20 cellular contexts compared by ENCODE assay signal in genomic region chr2:159635006-159635746, GRCh38. TPM values are rescaled to one million over a fixed set of nuclear protein-coding genes. Genes with fewer than 3 reads are reported as not detected.
DNase-seq lines count a peak whose midpoint lies in the region; ATAC-seq, FAIRE-seq and TF ChIP-seq lines count a peak whose summit lies in the region.
"Had no signal": no experiment of that assay in that cellular context is flagged by ENCODE, and none has a peak within 500 bp of the region (broad histone marks: within the 10 kb centered on the region; RNA-seq: fewer than 3 reads in every experiment).

No MANE protein-coding gene starts in this region.

- FAIRE-seq in endometrium (lab: Jason Lieb, UNC) = peak; percentile 35

- ATAC-seq in omental fat pad (ENCODE audit: low FRiP score) (peak; percentile 44), HG02798 (IDR thresholded peaks at IDR 0.05; ENCODE audit: poor library complexity, unreplicated experiment) (no peak)

- TF ChIP-seq CTCF in omental fat pad (IDR thresholded peaks at IDR 0.05) = no peak
- no peak for TF ChIP-seq CTCF in GM10266 (IDR thresholded peaks at IDR 0.05; ENCODE audit: control insufficient read depth, insufficient read depth, low read depth, missing control alignments)

- DNase-seq in GM03348 (ENCODE audit: low spot score) = peak; percentile 39
- peak; percentile 75 for DNase-seq in NCI-H226
- no peak for DNase-seq in omental fat pad (ENCODE audit: low spot score)
- no peak for DNase-seq in NK-92 treated with Interleukin-12 subunit alpha and Interleukin-12 subunit beta, amount 100 ng/mL, for 24 hours (lab: John Stamatoyannopoulos, UW)
- no peak for DNase-seq in NCI-H1048 (lab: John Stamatoyannopoulos, UW)
- no peak for DNase-seq in GM10266 (ENCODE audit: extremely low spot score)
- DNase-seq: activated CD4-positive, alpha-beta T cell treated with anti-CD3 and anti-CD28 coated beads, Interleukin-2, amount 50 U/mL, for 4 hours; activated naive CD4-positive, alpha-beta T cell treated with Interleukin-2 at 50 U/mL for 16 hours; activated T-cell treated with anti-CD3 and anti-CD28 coated beads for 4 hours; anterior cingulate cortex; Caco-2; EL; endodermal cell; NCI-H1417 treated with DMSO at 0.1 percent for 48 hours; ovary; Peyer's patch; stimulated activated CD4-positive, alpha-beta T cell treated with anti-CD3 and anti-CD28 coated beads, Interleukin-4, amount 100 ng/mL, for 4 hours; SW 1271 had no signal

RNA-seq across cellular contexts. Expression of gene BAZ2B, which starts 18.8 kb away (rescaled TPM):
- total RNA-seq in omental fat pad = 100 to 1,000 TPM in 1 of 4 donors, 10 to 100 TPM in 3; 47.3 to 147 (median 88.9) TPM

Comparison
In these comparisons a context has a peak if more than half of its experiments do, and no peak if none do; other contexts are left out.
1. DNase-seq: peak in GM03348 (single experiment) and NCI-H226 (single experiment); none in omental fat pad (single experiment), NK-92 treated with Interleukin-12 subunit alpha and Interleukin-12 subunit beta, amount 100 ng/mL, for 24 hours (single experiment), NCI-H1048 (single experiment) and GM10266 (single experiment).